Comparison of ENCODE assay signal across 19 cellular contexts in genomic region chr1:178926046-178926445, GRCh38. TPM values are rescaled to one million over a fixed set of nuclear protein-coding genes. Genes with fewer than 3 reads are reported as not detected.
DNase-seq lines count a peak whose midpoint lies in the region; ATAC-seq and TF ChIP-seq lines count a peak whose summit lies in the region.
"Had no signal": no experiment of that assay in that cellular context is flagged by ENCODE, and none has a peak within 500 bp of the region (broad histone marks: within the 10 kb centered on the region; RNA-seq: fewer than 3 reads in every experiment).

No MANE protein-coding gene starts in this region.

- H3K4me3 ChIP-seq in BLaER1 treated with 17β-estradiol and CSF1 and Interleukin-3, amounts not matched to agents 10 nM and 100 nM = no peak overlapping the region
- H3K4me3 ChIP-seq in OCI-LY7 (ENCODE audit: low read depth, low read length, poor library complexity, severe bottlenecking) (no peak overlapping the region), Peyer's patch (no peak overlapping the region)

- peak overlapping the region; percentile 28 to 64 (median 44); a peak in 20 of 22 replicates for H3K4me2 ChIP-seq in BLaER1 treated with 17β-estradiol and CSF1 and Interleukin-3, amounts not matched to agents 10 nM and 100 nM
- peak overlapping the region; percentile 4; the same call in 1 of the 2 replicates for H3K4me2 ChIP-seq in OCI-LY7 (ENCODE audit: low read length)

- H3K9me2 ChIP-seq in OCI-LY7 (ENCODE audit: insufficient read depth, low read length) = no peaks in the 10 kb centered on the region

- DNase-seq in OCI-LY7 (ENCODE audit: low spot score) = no peak
- no peak for DNase-seq in memory B cell (ENCODE audit: low spot score in 2 of 2)
- no peak for DNase-seq in Peyer's patch
- no peak for DNase-seq in cortex of kidney (lab: John Stamatoyannopoulos, UW)
- no peak for DNase-seq in activated CD4-positive, alpha-beta T cell treated with anti-CD3 and anti-CD28 coated beads for 1 hour
- DNase-seq: CD4-positive, CD25-positive, alpha-beta regulatory T cell; DMS79; H7; IMR-90; MV-4-11; NCI-H1417; NCI-H187; NCI-H446; NCI-H526; Right ventricle myocardium superior had no signal

- no peak overlapping the region for H3K9ac ChIP-seq in BLaER1 treated with 17β-estradiol and CSF1 and Interleukin-3, amounts not matched to agents 10 nM and 100 nM

- TF ChIP-seq CTCF in OCI-LY7 (conservative IDR thresholded peaks at IDR 0.05; ENCODE audit: low read length) = no peak
- TF ChIP-seq CTCF in Peyer's patch (IDR thresholded peaks at IDR 0.05) = no peak

- peak overlapping the region; percentile 67 for H3K27ac Mint-ChIP-seq in memory B cell
- H3K27ac Mint-ChIP-seq: CD4-positive, CD25-positive, alpha-beta regulatory T cell had no signal

- ATAC-seq in GM18868 (IDR thresholded peaks at IDR 0.05; ENCODE audit: unreplicated experiment) (peak; percentile 60), memory B cell (ENCODE audit: low read depth) (peak; percentile 65), HG02973 (IDR thresholded peaks at IDR 0.05; ENCODE audit: unreplicated experiment) (no peak)

- no peaks in the 10 kb centered on the region for H3K79me2 ChIP-seq in OCI-LY7 (ENCODE audit: insufficient read depth, low read depth, low read length)

- H3K36me3 Mint-ChIP-seq in memory B cell = peaks cover 15% of the 10 kb centered on the region
- H3K36me3 Mint-ChIP-seq: CD4-positive, CD25-positive, alpha-beta regulatory T cell had no signal

- H3K27ac ChIP-seq in BLaER1 treated with 17β-estradiol and CSF1 and Interleukin-3, amounts not matched to agents 10 nM and 100 nM = peak overlapping the region in 3 of 11 experiments; percentile 6 to 35 (median 20); a peak in 1 of 22 replicates
- H3K27ac ChIP-seq in OCI-LY7 (ENCODE audit: low read depth, low read length, poor library complexity, severe bottlenecking) (no peak overlapping the region), Peyer's patch (no peak overlapping the region)

- intact Hi-C loops in OCI-LY7 (cut with micrococcal nuclease; ENCODE audit: unreplicated experiment) = no loop called here

- 0 out of 22 replicates have a peak, but pooled peaks cover 0 to 4% (median 0%) of the 10 kb centered on the region in 11 experiments for H3K36me3 ChIP-seq in BLaER1 treated with 17β-estradiol and CSF1 and Interleukin-3, amounts not matched to agents 10 nM and 100 nM
- H3K36me3 ChIP-seq in OCI-LY7 (ENCODE audit: insufficient read depth, low read length) (peaks cover 49% of the 10 kb centered on the region), Peyer's patch (no peaks in the 10 kb centered on the region)

- peaks cover 8 to 25% (median 18%) of the 10 kb centered on the region in 11 experiments for H3K9me3 ChIP-seq in BLaER1 treated with 17β-estradiol and CSF1 and Interleukin-3, amounts not matched to agents 10 nM and 100 nM (replicated peaks in 1 of 11)
- H3K9me3 ChIP-seq in OCI-LY7 (ENCODE audit: low read length) (peaks cover 24% of the 10 kb centered on the region; the same call in 1 of the 2 replicates), Peyer's patch (no peaks in the 10 kb centered on the region)

- H3K4me1 Mint-ChIP-seq in memory B cell = peaks cover 42% of the 10 kb centered on the region
- H3K4me1 Mint-ChIP-seq: CD4-positive, CD25-positive, alpha-beta regulatory T cell had no signal

- H3K4me3 Mint-ChIP-seq in memory B cell = no peak overlapping the region
- H3K4me3 Mint-ChIP-seq: CD4-positive, CD25-positive, alpha-beta regulatory T cell had no signal

- H4K20me1 ChIP-seq in BLaER1 treated with 17β-estradiol and CSF1 and Interleukin-3, amounts not matched to agents 10 nM and 100 nM = no peaks in the 10 kb centered on the region
- H4K20me1 ChIP-seq in OCI-LY7 (ENCODE audit: insufficient read depth, low read length) = no peaks in the 10 kb centered on the region

- CTCF ChIA-PET in OCI-LY7 (lab: Charles Lee; ENCODE audit: unreplicated experiment) = interaction anchor here (1.1 kb wide), 1 partner anchor 77 kb away, joined by 4 read pairs; no protein-coding TSS in a partner anchor

- H2AFZ ChIP-seq in OCI-LY7 (ENCODE audit: low read length) = no peak overlapping the region

- no TSS peak for BruUV-seq in OCI-LY7 (replicated peaks; lab: Mats Ljungman, UMichigan)

- no peaks in the 10 kb centered on the region for H3K27me3 ChIP-seq in BLaER1 treated with 17β-estradiol and CSF1 and Interleukin-3, amounts not matched to agents 10 nM and 100 nM
- H3K27me3 ChIP-seq in Peyer's patch = no peaks in the 10 kb centered on the region

- TF ChIP-seq POLR2A in Peyer's patch (IDR thresholded peaks at IDR 0.05) = no peak

- H3K4me1 ChIP-seq in BLaER1 treated with 17β-estradiol and CSF1 and Interleukin-3, amounts not matched to agents 10 nM and 100 nM = peaks cover 8 to 19% (median 14%) of the 10 kb centered on the region in 10 experiments; a peak in 16 of 20 replicates
- H3K4me1 ChIP-seq in OCI-LY7 (ENCODE audit: insufficient read depth, low read length, poor library complexity, severe bottlenecking) (peaks cover 14% of the 10 kb centered on the region), Peyer's patch (no peaks in the 10 kb centered on the region)

- H3K9me3 Mint-ChIP-seq in memory B cell = peaks cover 1% of the 10 kb centered on the region

- POLR2A ChIA-PET in OCI-LY7 (lab: Charles Lee) = interaction anchor here (0.5 to 1.6 kb wide), 4 partner anchors 11 to 90 kb away, joined by 3 to 6 read pairs (median 5); no protein-coding TSS in a partner anchor

- H3K27me3 Mint-ChIP-seq in memory B cell = no peaks in the 10 kb centered on the region

RNA-seq across cellular contexts. Expression of gene ANGPTL1, which starts 55.2 kb away (rescaled TPM):
- not detected in 2 replicates for total RNA-seq in OCI-LY7 (2014; rRNA removed; shearing (Covaris generic))
- total RNA-seq in OCI-LY7 (2022) (not detected in 2 replicates), Peyer's patch (10 to 100 TPM in 3 of 4 donors, 1 to 10 TPM in 1; 7.2 to 17.0 (median 13.9) TPM)
- total RNA-seq: A172; CD4-positive, CD25-positive, alpha-beta regulatory T cell; H7 had no signal

Comparison
In these comparisons a context has a peak if more than half of its experiments do, and no peak if none do; other contexts are left out.
1. RNA of gene ANGPTL1, which starts 55.2 kb away (total RNA-seq): 7.2 to 17.0 TPM in Peyer's patch; not detected in OCI-LY7; every median in the first group is over 4 times any median in the second.